In the genomic region with DNA sequence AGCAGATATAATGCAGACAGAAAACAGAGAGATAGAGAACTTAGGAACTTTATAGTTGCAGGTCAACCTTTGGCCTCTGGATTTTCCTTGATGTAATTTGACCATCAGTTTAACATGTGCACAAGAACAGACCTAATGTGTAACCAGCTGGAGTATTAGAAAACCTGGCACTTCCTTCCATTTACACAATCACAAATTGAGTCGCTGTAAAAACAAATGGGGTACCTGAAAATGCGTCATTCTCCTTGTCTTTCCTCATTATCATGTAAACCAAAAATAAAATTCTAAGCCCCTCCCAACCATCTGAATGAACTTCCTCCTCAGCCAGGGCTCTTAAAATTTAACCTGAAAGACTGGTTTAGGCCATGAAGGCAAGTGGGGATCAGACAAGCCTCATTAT, we compare ENCODE assay signal across 20 cellular contexts.
"Had no signal": no experiment of that assay in that cellular context is flagged by ENCODE, and none has a peak within 500 bp of the region (broad histone marks: within the 10 kb centered on the region; RNA-seq: fewer than 3 reads in every experiment).

No MANE protein-coding gene starts in this region.

- H3K9me3 Mint-ChIP-seq: activated CD4-positive, alpha-beta memory T cell treated with anti-CD3 and anti-CD28 coated beads, Interleukin-2, amount 10 ng/mL, durations not matched to agents 7 days and 5 days; activated T-helper 1 cell treated with anti-CD3 and anti-CD28 coated beads, Interleukin-12 subunit alpha, Interleukin-12 subunit beta, Interleukin-2, Interleukin-4 antibody, amounts not matched to agents 30 ng/mL and 10 ng/mL and 1 ng/mL, durations not matched to agents 14 hours and 24 hours and 36 hours; memory B cell; natural killer cell treated with Interleukin-12 subunit alpha and Interleukin-12 subunit beta and Interleukin-15 and Interleukin-18, amount 100 ng/mL, for 72 hours had no signal

- H3K27me3 Mint-ChIP-seq: activated CD4-positive, alpha-beta memory T cell treated with anti-CD3 and anti-CD28 coated beads, Interleukin-2, amount 10 ng/mL, durations not matched to agents 7 days and 5 days; memory B cell; natural killer cell treated with Interleukin-12 subunit alpha and Interleukin-12 subunit beta and Interleukin-15 and Interleukin-18, amount 100 ng/mL, for 72 hours; progenitor cell of endocrine pancreas had no signal

- H3K4me3 ChIP-seq: transverse colon had no signal

- DNase-seq: activated CD4-positive, alpha-beta memory T cell treated with anti-CD3 and anti-CD28 coated beads, Interleukin-2, amount 10 ng/mL, durations not matched to agents 7 days and 5 days; activated CD4-positive, CD25-positive, alpha-beta regulatory T cell treated with anti-CD3 and anti-CD28 coated beads, Interleukin-2, amount 50 U/mL, for 72 hours; activated CD8-positive, alpha-beta memory T cell treated with anti-CD3 and anti-CD28 coated beads, Interleukin-2, amount 50 U/mL, for 48 hours; activated naive CD4-positive, alpha-beta T cell treated with Interleukin-2 at 50 U/mL for 16 hours; central memory CD4-positive, alpha-beta T cell; effector memory CD4-positive, alpha-beta T cell; erythroblast; hypothalamus; left cardiac atrium; nucleus accumbens; stimulated activated CD4-positive, alpha-beta T cell treated with anti-CD3 and anti-CD28 coated beads, Interleukin-2, amount 100 ng/mL, for 24 hours; stimulated activated naive CD4-positive, alpha-beta T cell; substantia nigra; SW 1271; transverse colon had no signal

- H3K27me3 ChIP-seq: transverse colon had no signal

- H3K36me3 Mint-ChIP-seq: memory B cell; natural killer cell treated with Interleukin-12 subunit alpha and Interleukin-12 subunit beta and Interleukin-15 and Interleukin-18, amount 100 ng/mL, for 72 hours had no signal

- H3K4me3 Mint-ChIP-seq: activated CD4-positive, alpha-beta memory T cell treated with anti-CD3 and anti-CD28 coated beads, Interleukin-2, amount 10 ng/mL, durations not matched to agents 7 days and 5 days; activated T-helper 1 cell treated with anti-CD3 and anti-CD28 coated beads, Interleukin-12 subunit alpha, Interleukin-12 subunit beta, Interleukin-2, Interleukin-4 antibody, amounts not matched to agents 30 ng/mL and 10 ng/mL and 1 ng/mL, durations not matched to agents 14 hours and 24 hours and 36 hours; memory B cell; natural killer cell treated with Interleukin-12 subunit alpha and Interleukin-12 subunit beta and Interleukin-15 and Interleukin-18, amount 100 ng/mL, for 72 hours had no signal

- H3K4me1 ChIP-seq: transverse colon had no signal

- H3K36me3 ChIP-seq: transverse colon had no signal

- H3K4me1 Mint-ChIP-seq: activated CD4-positive, alpha-beta memory T cell treated with anti-CD3 and anti-CD28 coated beads, Interleukin-2, amount 10 ng/mL, durations not matched to agents 7 days and 5 days; memory B cell had no signal

- H3K9me3 ChIP-seq: transverse colon had no signal

- ATAC-seq: left cardiac atrium; natural killer cell treated with Interleukin-12 subunit alpha and Interleukin-12 subunit beta and Interleukin-15 and Interleukin-18, amount 100 ng/mL, for 72 hours; sciatic nerve had no signal

- H3K27ac Mint-ChIP-seq: activated CD4-positive, alpha-beta memory T cell treated with anti-CD3 and anti-CD28 coated beads, Interleukin-2, amount 10 ng/mL, durations not matched to agents 7 days and 5 days; activated T-helper 1 cell treated with anti-CD3 and anti-CD28 coated beads, Interleukin-12 subunit alpha, Interleukin-12 subunit beta, Interleukin-2, Interleukin-4 antibody, amounts not matched to agents 30 ng/mL and 10 ng/mL and 1 ng/mL, durations not matched to agents 14 hours and 24 hours and 36 hours; memory B cell; natural killer cell treated with Interleukin-12 subunit alpha and Interleukin-12 subunit beta and Interleukin-15 and Interleukin-18, amount 100 ng/mL, for 72 hours; progenitor cell of endocrine pancreas had no signal
